In the genomic region with DNA sequence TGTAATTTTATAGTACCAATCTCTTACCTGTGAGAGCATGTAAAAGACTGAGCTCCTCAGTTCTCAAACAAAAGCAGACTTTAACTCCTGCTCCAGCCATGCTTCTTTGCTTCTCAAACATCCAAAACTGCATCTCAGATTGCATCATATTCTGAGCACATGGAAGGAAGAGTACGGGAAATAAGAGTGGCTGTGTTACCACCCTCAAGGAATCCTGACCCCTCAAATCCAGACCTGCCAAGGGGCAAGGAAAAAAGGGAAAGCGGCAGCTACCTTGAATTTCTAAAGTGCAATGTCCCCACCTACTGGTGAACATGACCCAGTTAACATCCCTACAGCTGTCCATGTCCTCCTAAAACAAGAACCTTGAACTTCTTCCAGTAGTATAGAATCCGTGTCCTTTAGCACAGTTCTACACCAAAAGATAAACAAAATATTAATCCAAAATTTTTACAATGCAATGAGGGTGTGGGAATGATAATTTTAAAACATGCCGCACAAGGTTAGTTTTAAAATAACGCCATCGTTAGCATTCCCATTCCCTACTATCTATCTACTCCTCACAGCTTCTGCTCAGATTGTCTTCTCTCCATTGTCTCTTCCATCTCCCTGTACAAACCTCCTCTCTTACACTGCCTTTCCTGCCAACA, we compare ENCODE assay signal across 10 cellular contexts. TPM values are rescaled to one million over a fixed set of nuclear protein-coding genes. Genes with fewer than 3 reads are reported as not detected.
A peak's percentile ranks its signal among the peaks of the same experiment; 100 is the strongest.
DNase-seq lines count a peak whose midpoint lies in the region; ATAC-seq and TF ChIP-seq lines count a peak whose summit lies in the region.
"Had no signal": no experiment of that assay in that cellular context is flagged by ENCODE, and none has a peak within 500 bp of the region (broad histone marks: within the 10 kb centered on the region; RNA-seq: fewer than 3 reads in every experiment).

No MANE protein-coding gene starts in this region.

- H3K27me3 ChIP-seq in CD4-positive, CD25-positive, alpha-beta regulatory T cell (ENCODE audit: control insufficient read depth, insufficient read depth, low read length) = peaks cover 38% of the 10 kb centered on the region
- peaks cover 0 to 48% (median 32%) of the 10 kb centered on the region in 7 donors for H3K27me3 ChIP-seq in heart right ventricle

- H3K9me3 ChIP-seq in CD4-positive, CD25-positive, alpha-beta regulatory T cell (ENCODE audit: control insufficient read depth in 2 of 2, low read length in 2 of 2) = no peaks in the 10 kb centered on the region
- H3K9me3 ChIP-seq in heart right ventricle = no peaks in the 10 kb centered on the region

- no peaks in the 10 kb centered on the region for H3K36me3 Mint-ChIP-seq in CD4-positive, CD25-positive, alpha-beta regulatory T cell
- no peaks in the 10 kb centered on the region for H3K36me3 Mint-ChIP-seq in activated naive CD8-positive, alpha-beta T cell treated with anti-CD3 and anti-CD28 coated beads, Interleukin-2, amount 50 U/mL, for 24 hours (ENCODE audit: low read depth)
- H3K36me3 Mint-ChIP-seq: T-cell had no signal

- peak overlapping the region; percentile 38 for H3K4me3 ChIP-seq in CD4-positive, CD25-positive, alpha-beta regulatory T cell (ENCODE audit: low read depth, low read length)
- H3K4me3 ChIP-seq in heart right ventricle = no peak overlapping the region
- H3K4me3 ChIP-seq: skin epidermis had no signal

- peaks cover 54% of the 10 kb centered on the region for H3K27me3 Mint-ChIP-seq in CD4-positive, CD25-positive, alpha-beta regulatory T cell
- peaks cover 33% of the 10 kb centered on the region for H3K27me3 Mint-ChIP-seq in activated naive CD8-positive, alpha-beta T cell treated with anti-CD3 and anti-CD28 coated beads, Interleukin-2, amount 50 U/mL, for 24 hours

- TF ChIP-seq CTCF in heart right ventricle (IDR thresholded peaks at IDR 0.05) = peak in 8 of 9 donors; percentile 56 to 76 (median 71)

- no peak overlapping the region for H3K27ac Mint-ChIP-seq in CD4-positive, CD25-positive, alpha-beta regulatory T cell
- H3K27ac Mint-ChIP-seq in activated naive CD8-positive, alpha-beta T cell treated with anti-CD3 and anti-CD28 coated beads, Interleukin-2, amount 50 U/mL, for 24 hours = no peak overlapping the region
- H3K27ac Mint-ChIP-seq: T-cell had no signal

- WGBS in heart right ventricle, 2 donors = 16 to 22% methylated on average over 6 of the region's 6 CpGs

- peaks cover 0 to 9% (median 2%) of the 10 kb centered on the region in 4 donors for H3K4me1 Mint-ChIP-seq in CD4-positive, CD25-positive, alpha-beta regulatory T cell
- peaks cover 7% of the 10 kb centered on the region for H3K4me1 Mint-ChIP-seq in activated naive CD8-positive, alpha-beta T cell treated with anti-CD3 and anti-CD28 coated beads, Interleukin-2, amount 50 U/mL, for 24 hours

- intact Hi-C loops in heart right ventricle (cut with DNase I) = loop anchor here (1.0 to 10.0 kb wide), 12 partner anchors 78 to 458 kb away; no protein-coding TSS in a partner anchor

- H3K27ac ChIP-seq in CD4-positive, CD25-positive, alpha-beta regulatory T cell (ENCODE audit: insufficient read depth, low read length, poor library complexity, severe bottlenecking) = no peak overlapping the region
- H3K27ac ChIP-seq in heart right ventricle = no peak overlapping the region
- H3K27ac ChIP-seq: skin epidermis had no signal

- peaks cover 0 to 2% (median 0%) of the 10 kb centered on the region in 7 donors for H3K9me3 Mint-ChIP-seq in CD4-positive, CD25-positive, alpha-beta regulatory T cell
- H3K9me3 Mint-ChIP-seq in activated naive CD8-positive, alpha-beta T cell treated with anti-CD3 and anti-CD28 coated beads, Interleukin-2, amount 50 U/mL, for 24 hours = peaks cover 4% of the 10 kb centered on the region

- ATAC-seq in CD4-positive, CD25-positive, alpha-beta regulatory T cell (ENCODE audit: low read depth in 2 of 2) = peak in 1 of 2 donors; percentile 58
- ATAC-seq in activated naive CD8-positive, alpha-beta T cell treated with anti-CD3 and anti-CD28 coated beads, Interleukin-2, amount 50 U/mL, for 24 hours = peak; percentile 33
- peak in 7 of 8 donors; percentile 61 to 92 (median 82) for ATAC-seq in heart right ventricle
- no peak for ATAC-seq in GM18511 (IDR thresholded peaks at IDR 0.05; ENCODE audit: unreplicated experiment)
- no peak for ATAC-seq in HG02642 (IDR thresholded peaks at IDR 0.05; ENCODE audit: poor library complexity, unreplicated experiment)

- H3K4me1 ChIP-seq in CD4-positive, CD25-positive, alpha-beta regulatory T cell (ENCODE audit: control insufficient read depth, insufficient read depth, low read length, poor library complexity, severe bottlenecking) = no peaks in the 10 kb centered on the region
- no peaks in the 10 kb centered on the region for H3K4me1 ChIP-seq in heart right ventricle

- no peaks in the 10 kb centered on the region for H3K36me3 ChIP-seq in CD4-positive, CD25-positive, alpha-beta regulatory T cell (ENCODE audit: control insufficient read depth, insufficient read depth, low read length)
- H3K36me3 ChIP-seq in heart right ventricle = no peaks in the 10 kb centered on the region

- peak overlapping the region in 1 of 4 donors; percentile 56 for H3K4me3 Mint-ChIP-seq in CD4-positive, CD25-positive, alpha-beta regulatory T cell
- no peak overlapping the region for H3K4me3 Mint-ChIP-seq in activated naive CD8-positive, alpha-beta T cell treated with anti-CD3 and anti-CD28 coated beads, Interleukin-2, amount 50 U/mL, for 24 hours
- H3K4me3 Mint-ChIP-seq: T-cell had no signal

- DNase-seq in CD4-positive, CD25-positive, alpha-beta regulatory T cell = peak; percentile 14 to 62 (median 47)
- DNase-seq in H4 (ENCODE audit: low spot score) = peak; percentile 54
- DNase-seq in NCI-H748 treated with DMSO at 0.1 percent for 48 hours (lab: John Stamatoyannopoulos, UW) = peak; percentile 22
- peak; percentile 22 for DNase-seq in activated naive CD8-positive, alpha-beta T cell treated with anti-CD3 and anti-CD28 coated beads, Interleukin-2, amount 50 U/mL, for 24 hours
- DNase-seq in heart right ventricle = peak in 1 of 2 donors; percentile 58
- peak; percentile 11 for DNase-seq in pulmonary artery endothelial cell (ENCODE audit: low read depth, low spot score)

RNA-seq across cellular contexts. Expression of a gene that starts 34.1 kb away (rescaled TPM):
- 204 TPM for total RNA-seq in CD4-positive, CD25-positive, alpha-beta regulatory T cell
- 100 to 1,000 TPM in 2 of 4 donors, 10 to 100 TPM in 1, 1 to 10 TPM in 1; 6.1 to 234 (median 99.9) TPM for polyA plus RNA-seq in CD4-positive, CD25-positive, alpha-beta regulatory T cell
- not detected in 2 replicates for total RNA-seq in H4 (2014; rRNA removed; shearing (Covaris generic))
- 10 to 100 TPM in 6 of 10 donors, 1 to 10 TPM in 4; 6.2 to 73.7 (median 14.4) TPM for total RNA-seq in heart right ventricle
- 10 to 100 TPM; 18.8 to 81.2 TPM for polyA plus RNA-seq in heart right ventricle
- total RNA-seq in pulmonary artery endothelial cell = not detected in 2 replicates

RNA-seq across cellular contexts. Expression of a gene that starts 40.7 kb away (rescaled TPM):
- total RNA-seq in CD4-positive, CD25-positive, alpha-beta regulatory T cell = 0.32 TPM
- polyA plus RNA-seq in CD4-positive, CD25-positive, alpha-beta regulatory T cell = 1 to 10 TPM in 3 of 4 donors, not detected in 1; 1.5 to 2.8 (median 2.2) TPM
- not detected in 2 replicates for total RNA-seq in H4 (2014; rRNA removed; shearing (Covaris generic))
- total RNA-seq in heart right ventricle (10 to 100 TPM in 1 of 10 donors, 1 to 10 TPM in 4, under 1 TPM in 4, not detected in 1; 0.18 to 28.1 (median 1.9) TPM), pulmonary artery endothelial cell (not detected in 2 replicates)
- not detected for polyA plus RNA-seq in heart right ventricle

Comparison
In these comparisons a context has a peak if more than half of its experiments do, and no peak if none do; other contexts are left out.
1. ATAC-seq: peak in activated naive CD8-positive, alpha-beta T cell treated with anti-CD3 and anti-CD28 coated beads, Interleukin-2, amount 50 U/mL, for 24 hours (single experiment) and heart right ventricle (7 of 8); none in GM18511 (single experiment) and HG02642 (single experiment).